ENCODE assay signal across 17 cellular contexts in genomic region chr5:139634541-139634940, GRCh38. TPM values are rescaled to one million over a fixed set of nuclear protein-coding genes. Genes with fewer than 3 reads are reported as not detected.
DNase-seq lines count a peak whose midpoint lies in the region; ATAC-seq and TF ChIP-seq lines count a peak whose summit lies in the region.
"Had no signal": no experiment of that assay in that cellular context is flagged by ENCODE, and none has a peak within 500 bp of the region (broad histone marks: within the 10 kb centered on the region; RNA-seq: fewer than 3 reads in every experiment).

No MANE protein-coding gene starts in this region.

- H3K27ac ChIP-seq in DOHH2 (ENCODE audit: low read depth, low read length), result peak overlapping the region; percentile 96
- H3K27ac ChIP-seq in OCI-LY1 (ENCODE audit: low read depth, low read length, poor library complexity, severe bottlenecking), result peak overlapping the region; percentile 98
- no peak overlapping the region for H3K27ac ChIP-seq in upper lobe of right lung
- H3K27ac ChIP-seq: gastroesophageal sphincter, neutrophil had no signal

- peaks cover 48% of the 10 kb centered on the region for H3K4me1 Mint-ChIP-seq in chondrocyte (ENCODE audit: low read depth)
- H3K4me1 Mint-ChIP-seq in progenitor cell of endocrine pancreas (ENCODE audit: low read depth), result peaks cover 35% of the 10 kb centered on the region

- H3F3A ChIP-seq in DOHH2 (ENCODE audit: control insufficient read depth, insufficient read depth) (peaks cover 48% of the 10 kb centered on the region), OCI-LY1 (ENCODE audit: insufficient read depth, low read length) (0 out of 2 replicates have a peak, but pooled peaks cover 6% of the 10 kb centered on the region)

- H3K4me3 Mint-ChIP-seq in chondrocyte (ENCODE audit: unreplicated experiment) (no peak overlapping the region), progenitor cell of endocrine pancreas (ENCODE audit: low read depth) (no peak overlapping the region)
- H3K4me3 Mint-ChIP-seq: H9 had no signal

- H3K27ac Mint-ChIP-seq in chondrocyte (ENCODE audit: unreplicated experiment) (peak overlapping the region; percentile 69), progenitor cell of endocrine pancreas (peak overlapping the region; percentile 13)

- peaks cover 7% of the 10 kb centered on the region for H3K79me2 ChIP-seq in DOHH2 (ENCODE audit: control insufficient read depth, low read length)
- H3K79me2 ChIP-seq in OCI-LY1 (ENCODE audit: insufficient read depth, low read length), result no peaks in the 10 kb centered on the region

- peaks cover 76% of the 10 kb centered on the region for H3K4me1 ChIP-seq in DOHH2 (ENCODE audit: control insufficient read depth, low read length)
- H3K4me1 ChIP-seq in OCI-LY1 (ENCODE audit: insufficient read depth, low read length, severe bottlenecking), result peaks cover 65% of the 10 kb centered on the region
- peaks cover 31% of the 10 kb centered on the region for H3K4me1 ChIP-seq in upper lobe of right lung

- no peaks in the 10 kb centered on the region for H3K27me3 Mint-ChIP-seq in chondrocyte (ENCODE audit: low read depth)
- no peaks in the 10 kb centered on the region for H3K27me3 Mint-ChIP-seq in progenitor cell of endocrine pancreas

- TF ChIP-seq CTCF in DOHH2 (IDR thresholded peaks at IDR 0.05; ENCODE audit: low read depth, low read length, poor library complexity, severe bottlenecking), result no peak
- no peak for TF ChIP-seq CTCF in OCI-LY1 (IDR thresholded peaks at IDR 0.05; ENCODE audit: low read length)
- TF ChIP-seq CTCF in chondrocyte (IDR thresholded peaks at IDR 0.05), result no peak
- no peak for TF ChIP-seq CTCF in progenitor cell of endocrine pancreas (IDR thresholded peaks at IDR 0.05; ENCODE audit: unreplicated experiment)
- no peak for TF ChIP-seq CTCF in upper lobe of right lung (IDR thresholded peaks at IDR 0.05)

- H3K36me3 Mint-ChIP-seq in chondrocyte (ENCODE audit: low read depth) (peaks cover 2% of the 10 kb centered on the region), progenitor cell of endocrine pancreas (ENCODE audit: insufficient read depth) (peaks cover 1% of the 10 kb centered on the region)

- H3K4me3 ChIP-seq in DOHH2 (ENCODE audit: low read length) (no peak overlapping the region), OCI-LY1 (ENCODE audit: low read depth, low read length, poor library complexity, severe bottlenecking) (no peak overlapping the region), upper lobe of right lung (no peak overlapping the region)
- H3K4me3 ChIP-seq: gastroesophageal sphincter, K562, lung had no signal

- DNase-seq in chondrocyte (ENCODE audit: low spot score) (no peak), progenitor cell of endocrine pancreas (ENCODE audit: low spot score, unreplicated experiment) (no peak), kidney tubule cell (ENCODE audit: low spot score) (no peak), GOT3 (lab: John Stamatoyannopoulos, UW) (no peak), upper lobe of right lung (no peak)
- DNase-seq: C1 segment of cervical spinal cord; DMS79; H9; NCI-H1105 treated with DMSO at 0.1 percent for 48 hours; SIG-M5; stimulated activated naive CD4-positive, alpha-beta T cell treated with Interleukin-2 at 50 U/mL for 16 hours had no signal

- H3K9me3 Mint-ChIP-seq in chondrocyte (ENCODE audit: low read depth), result no peaks in the 10 kb centered on the region
- H3K9me3 Mint-ChIP-seq in progenitor cell of endocrine pancreas (ENCODE audit: low read depth), result no peaks in the 10 kb centered on the region
- H3K9me3 Mint-ChIP-seq: H9 had no signal

- no peak overlapping the region for H2AFZ ChIP-seq in OCI-LY1 (ENCODE audit: low read length)

- peaks cover 3% of the 10 kb centered on the region for H3K36me3 ChIP-seq in DOHH2 (ENCODE audit: control insufficient read depth, low read length)
- no peaks in the 10 kb centered on the region for H3K36me3 ChIP-seq in OCI-LY1 (ENCODE audit: insufficient read depth, low read length)
- peaks cover 17% of the 10 kb centered on the region for H3K36me3 ChIP-seq in upper lobe of right lung

- no peak for ATAC-seq in upper lobe of right lung
- ATAC-seq: gastroesophageal sphincter, K562 had no signal

- intact Hi-C loops in upper lobe of right lung (cut with DNase I), result loop anchor here (5.0 to 10.0 kb wide), 2 partner anchors 60 to 133 kb away; no protein-coding TSS in a partner anchor

- no peak overlapping the region; the same call in 1 of the 2 replicates for H3K9ac ChIP-seq in OCI-LY1 (ENCODE audit: low read length)

- no peaks in the 10 kb centered on the region for H3K9me2 ChIP-seq in DOHH2 (replicated peaks; ENCODE audit: control insufficient read depth, low read length)
- H3K9me2 ChIP-seq in OCI-LY1 (ENCODE audit: low read depth, low read length), result no peaks in the 10 kb centered on the region

- H3K4me2 ChIP-seq in DOHH2 (ENCODE audit: low read length) (peak overlapping the region; percentile 61), OCI-LY1 (ENCODE audit: low read length) (no peak overlapping the region)

- no peaks in the 10 kb centered on the region for H3K27me3 ChIP-seq in DOHH2 (ENCODE audit: control insufficient read depth, low read length)
- no peaks in the 10 kb centered on the region for H3K27me3 ChIP-seq in OCI-LY1 (ENCODE audit: insufficient read depth, low read length)
- no peaks in the 10 kb centered on the region for H3K27me3 ChIP-seq in upper lobe of right lung
- H3K27me3 ChIP-seq: gastroesophageal sphincter had no signal

- H4K20me1 ChIP-seq in DOHH2 (ENCODE audit: control insufficient read depth, insufficient read depth, low read depth, low read length) (peaks cover 6% of the 10 kb centered on the region; the same call in 1 of the 2 replicates), OCI-LY1 (ENCODE audit: insufficient read depth, low read length) (no peaks in the 10 kb centered on the region)

- H3K9me3 ChIP-seq in DOHH2 (ENCODE audit: control insufficient read depth, insufficient read depth, low read length) (no peaks in the 10 kb centered on the region), OCI-LY1 (ENCODE audit: low read length) (no peaks in the 10 kb centered on the region), upper lobe of right lung (no peaks in the 10 kb centered on the region)
- H3K9me3 ChIP-seq: gastroesophageal sphincter, neutrophil had no signal

RNA-seq across cellular contexts. Expression of gene CXXC5, which starts 13.6 kb away (rescaled TPM):
- total RNA-seq in chondrocyte (144 to 193 TPM (median 145 TPM) in 3 replicates), progenitor cell of endocrine pancreas (79.1 and 88.2 TPM in 2 replicates), upper lobe of right lung (30.6 TPM)
